Comparison of ENCODE assay signal across 11 cellular contexts in genomic region chr17:51505450-51505849, GRCh38.
"Had no signal": no experiment of that assay in that cellular context is flagged by ENCODE, and none has a peak within 500 bp of the region (broad histone marks: within the 10 kb centered on the region; RNA-seq: fewer than 3 reads in every experiment).

No MANE protein-coding gene starts in this region.

- H3K9ac ChIP-seq: GM23248 had no signal

- ATAC-seq: GM23338, HCT116 had no signal

- H2AFZ ChIP-seq: GM23248, GM23338 had no signal

- H3K36me3 ChIP-seq: HAP-1 had no signal

- H3K4me2 ChIP-seq: GM23338 had no signal

- H3K9me3 ChIP-seq: HAP-1 had no signal

- DNase-seq: GM23248, GOT3, H7, H9, HCEC 1CT, HFFc6 had no signal

- H3K4me1 ChIP-seq: HAP-1 had no signal

- H3K27ac ChIP-seq: GM23248 had no signal

- FAIRE-seq: H1, H54 had no signal

- H3K4me3 ChIP-seq: GM23248, GM23338, HAP-1 had no signal
